1 cellular context compared by ENCODE assay signal in the genomic region with DNA sequence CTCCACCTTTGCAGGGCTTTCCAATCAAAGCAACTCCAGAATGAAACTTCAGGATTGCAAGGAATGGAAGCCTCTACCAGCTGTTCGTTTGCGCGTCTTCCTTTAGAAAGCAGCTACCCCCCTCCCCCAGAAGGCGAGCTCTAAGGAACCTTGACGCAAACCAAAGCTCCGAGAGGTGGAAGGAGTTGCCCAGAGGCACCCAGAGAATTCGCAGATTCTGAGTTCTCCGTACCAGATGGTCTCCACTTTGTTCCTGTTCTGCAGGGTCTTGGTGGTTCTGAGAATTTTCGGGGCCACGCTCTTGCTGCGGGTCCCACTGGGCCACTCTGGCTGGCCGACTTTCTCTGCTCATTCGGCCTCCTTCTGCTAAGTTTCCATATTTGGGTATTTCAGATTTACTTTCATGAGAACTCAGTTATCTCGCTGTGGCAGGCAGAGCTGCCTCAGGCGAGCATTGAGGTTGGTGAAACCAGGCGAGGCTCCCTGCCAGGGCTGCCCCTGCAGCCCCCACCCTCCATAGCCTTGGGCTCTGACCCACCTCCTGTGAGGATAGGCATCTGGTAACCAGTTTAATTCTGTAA.
TF ChIP-seq lines count a peak whose summit lies in the region.

No MANE protein-coding gene starts in this region.

TF ChIP-seq in HEK293, 187 proteins besides CTCF, POLR2A, EP300 and RAD21 (continued from another document):
- TF ChIP-seq, protein P1, sequence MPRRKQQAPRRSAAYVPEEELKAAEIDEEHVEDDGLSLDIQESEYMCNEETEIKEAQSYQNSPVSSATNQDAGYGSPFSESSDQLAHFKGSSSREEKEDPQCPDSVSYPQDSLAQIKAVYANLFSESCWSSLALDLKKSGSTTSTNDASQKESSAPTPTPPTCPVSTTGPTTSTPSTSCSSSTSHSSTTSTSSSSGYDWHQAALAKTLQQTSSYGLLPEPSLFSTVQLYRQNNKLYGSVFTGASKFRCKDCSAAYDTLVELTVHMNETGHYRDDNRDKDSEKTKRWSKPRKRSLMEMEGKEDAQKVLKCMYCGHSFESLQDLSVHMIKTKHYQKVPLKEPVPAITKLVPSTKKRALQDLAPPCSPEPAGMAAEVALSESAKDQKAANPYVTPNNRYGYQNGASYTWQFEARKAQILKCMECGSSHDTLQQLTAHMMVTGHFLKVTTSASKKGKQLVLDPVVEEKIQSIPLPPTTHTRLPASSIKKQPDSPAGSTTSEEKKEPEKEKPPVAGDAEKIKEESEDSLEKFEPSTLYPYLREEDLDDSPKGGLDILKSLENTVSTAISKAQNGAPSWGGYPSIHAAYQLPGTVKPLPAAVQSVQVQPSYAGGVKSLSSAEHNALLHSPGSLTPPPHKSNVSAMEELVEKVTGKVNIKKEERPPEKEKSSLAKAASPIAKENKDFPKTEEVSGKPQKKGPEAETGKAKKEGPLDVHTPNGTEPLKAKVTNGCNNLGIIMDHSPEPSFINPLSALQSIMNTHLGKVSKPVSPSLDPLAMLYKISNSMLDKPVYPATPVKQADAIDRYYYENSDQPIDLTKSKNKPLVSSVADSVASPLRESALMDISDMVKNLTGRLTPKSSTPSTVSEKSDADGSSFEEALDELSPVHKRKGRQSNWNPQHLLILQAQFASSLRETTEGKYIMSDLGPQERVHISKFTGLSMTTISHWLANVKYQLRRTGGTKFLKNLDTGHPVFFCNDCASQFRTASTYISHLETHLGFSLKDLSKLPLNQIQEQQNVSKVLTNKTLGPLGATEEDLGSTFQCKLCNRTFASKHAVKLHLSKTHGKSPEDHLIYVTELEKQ (tag by site-specific recombination; IDR thresholded peaks at IDR 0.05; ENCODE audit: borderline replicate concordance) = no peak
- peak; percentile 66 for TF ChIP-seq PRDM1 (tag by site-specific recombination; IDR thresholded peaks at IDR 0.05)
- TF ChIP-seq, protein P2, sequence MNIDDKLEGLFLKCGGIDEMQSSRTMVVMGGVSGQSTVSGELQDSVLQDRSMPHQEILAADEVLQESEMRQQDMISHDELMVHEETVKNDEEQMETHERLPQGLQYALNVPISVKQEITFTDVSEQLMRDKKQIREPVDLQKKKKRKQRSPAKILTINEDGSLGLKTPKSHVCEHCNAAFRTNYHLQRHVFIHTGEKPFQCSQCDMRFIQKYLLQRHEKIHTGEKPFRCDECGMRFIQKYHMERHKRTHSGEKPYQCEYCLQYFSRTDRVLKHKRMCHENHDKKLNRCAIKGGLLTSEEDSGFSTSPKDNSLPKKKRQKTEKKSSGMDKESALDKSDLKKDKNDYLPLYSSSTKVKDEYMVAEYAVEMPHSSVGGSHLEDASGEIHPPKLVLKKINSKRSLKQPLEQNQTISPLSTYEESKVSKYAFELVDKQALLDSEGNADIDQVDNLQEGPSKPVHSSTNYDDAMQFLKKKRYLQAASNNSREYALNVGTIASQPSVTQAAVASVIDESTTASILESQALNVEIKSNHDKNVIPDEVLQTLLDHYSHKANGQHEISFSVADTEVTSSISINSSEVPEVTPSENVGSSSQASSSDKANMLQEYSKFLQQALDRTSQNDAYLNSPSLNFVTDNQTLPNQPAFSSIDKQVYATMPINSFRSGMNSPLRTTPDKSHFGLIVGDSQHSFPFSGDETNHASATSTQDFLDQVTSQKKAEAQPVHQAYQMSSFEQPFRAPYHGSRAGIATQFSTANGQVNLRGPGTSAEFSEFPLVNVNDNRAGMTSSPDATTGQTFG (tag by site-specific recombination; IDR thresholded peaks at IDR 0.05; ENCODE audit: borderline replicate concordance) = no peak
- TF ChIP-seq ZFP69B (tag by site-specific recombination; IDR thresholded peaks at IDR 0.05) = peak; percentile 92
- TF ChIP-seq ZBTB1 (tag by site-specific recombination; IDR thresholded peaks at IDR 0.05) = no peak
- no peak; the same call in 1 of the 2 replicates for TF ChIP-seq ZBTB20 (tag by site-specific recombination; IDR thresholded peaks at IDR 0.05)
- TF ChIP-seq ZSCAN23 (tag by site-specific recombination; IDR thresholded peaks at IDR 0.05) = no peak
- TF ChIP-seq, protein P3, sequence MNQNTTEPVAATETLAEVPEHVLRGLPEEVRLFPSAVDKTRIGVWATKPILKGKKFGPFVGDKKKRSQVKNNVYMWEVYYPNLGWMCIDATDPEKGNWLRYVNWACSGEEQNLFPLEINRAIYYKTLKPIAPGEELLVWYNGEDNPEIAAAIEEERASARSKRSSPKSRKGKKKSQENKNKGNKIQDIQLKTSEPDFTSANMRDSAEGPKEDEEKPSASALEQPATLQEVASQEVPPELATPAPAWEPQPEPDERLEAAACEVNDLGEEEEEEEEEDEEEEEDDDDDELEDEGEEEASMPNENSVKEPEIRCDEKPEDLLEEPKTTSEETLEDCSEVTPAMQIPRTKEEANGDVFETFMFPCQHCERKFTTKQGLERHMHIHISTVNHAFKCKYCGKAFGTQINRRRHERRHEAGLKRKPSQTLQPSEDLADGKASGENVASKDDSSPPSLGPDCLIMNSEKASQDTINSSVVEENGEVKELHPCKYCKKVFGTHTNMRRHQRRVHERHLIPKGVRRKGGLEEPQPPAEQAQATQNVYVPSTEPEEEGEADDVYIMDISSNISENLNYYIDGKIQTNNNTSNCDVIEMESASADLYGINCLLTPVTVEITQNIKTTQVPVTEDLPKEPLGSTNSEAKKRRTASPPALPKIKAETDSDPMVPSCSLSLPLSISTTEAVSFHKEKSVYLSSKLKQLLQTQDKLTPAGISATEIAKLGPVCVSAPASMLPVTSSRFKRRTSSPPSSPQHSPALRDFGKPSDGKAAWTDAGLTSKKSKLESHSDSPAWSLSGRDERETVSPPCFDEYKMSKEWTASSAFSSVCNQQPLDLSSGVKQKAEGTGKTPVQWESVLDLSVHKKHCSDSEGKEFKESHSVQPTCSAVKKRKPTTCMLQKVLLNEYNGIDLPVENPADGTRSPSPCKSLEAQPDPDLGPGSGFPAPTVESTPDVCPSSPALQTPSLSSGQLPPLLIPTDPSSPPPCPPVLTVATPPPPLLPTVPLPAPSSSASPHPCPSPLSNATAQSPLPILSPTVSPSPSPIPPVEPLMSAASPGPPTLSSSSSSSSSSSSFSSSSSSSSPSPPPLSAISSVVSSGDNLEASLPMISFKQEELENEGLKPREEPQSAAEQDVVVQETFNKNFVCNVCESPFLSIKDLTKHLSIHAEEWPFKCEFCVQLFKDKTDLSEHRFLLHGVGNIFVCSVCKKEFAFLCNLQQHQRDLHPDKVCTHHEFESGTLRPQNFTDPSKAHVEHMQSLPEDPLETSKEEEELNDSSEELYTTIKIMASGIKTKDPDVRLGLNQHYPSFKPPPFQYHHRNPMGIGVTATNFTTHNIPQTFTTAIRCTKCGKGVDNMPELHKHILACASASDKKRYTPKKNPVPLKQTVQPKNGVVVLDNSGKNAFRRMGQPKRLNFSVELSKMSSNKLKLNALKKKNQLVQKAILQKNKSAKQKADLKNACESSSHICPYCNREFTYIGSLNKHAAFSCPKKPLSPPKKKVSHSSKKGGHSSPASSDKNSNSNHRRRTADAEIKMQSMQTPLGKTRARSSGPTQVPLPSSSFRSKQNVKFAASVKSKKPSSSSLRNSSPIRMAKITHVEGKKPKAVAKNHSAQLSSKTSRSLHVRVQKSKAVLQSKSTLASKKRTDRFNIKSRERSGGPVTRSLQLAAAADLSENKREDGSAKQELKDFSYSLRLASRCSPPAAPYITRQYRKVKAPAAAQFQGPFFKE (tag by site-specific recombination; IDR thresholded peaks at IDR 0.05; ENCODE audit: borderline replicate concordance) = no peak
- TF ChIP-seq ZIC2 (tag by site-specific recombination; IDR thresholded peaks at IDR 0.05) = peak; percentile 70
- peak; percentile 46; the same call in 1 of the 2 replicates for TF ChIP-seq ZNF341 (tag by site-specific recombination; IDR thresholded peaks at IDR 0.05; ENCODE audit: low read depth)
- no peak for TF ChIP-seq ZNF433 (tag by site-specific recombination; IDR thresholded peaks at IDR 0.05; ENCODE audit: low read depth)
- 0 out of 2 replicates have a peak, but pooled peaks have one; percentile 20 for TF ChIP-seq ZNF600 (tag by site-specific recombination; IDR thresholded peaks at IDR 0.05)
- TF ChIP-seq ZNF416 (tag by site-specific recombination; IDR thresholded peaks at IDR 0.05) = no peak
- TF ChIP-seq, protein P4, sequence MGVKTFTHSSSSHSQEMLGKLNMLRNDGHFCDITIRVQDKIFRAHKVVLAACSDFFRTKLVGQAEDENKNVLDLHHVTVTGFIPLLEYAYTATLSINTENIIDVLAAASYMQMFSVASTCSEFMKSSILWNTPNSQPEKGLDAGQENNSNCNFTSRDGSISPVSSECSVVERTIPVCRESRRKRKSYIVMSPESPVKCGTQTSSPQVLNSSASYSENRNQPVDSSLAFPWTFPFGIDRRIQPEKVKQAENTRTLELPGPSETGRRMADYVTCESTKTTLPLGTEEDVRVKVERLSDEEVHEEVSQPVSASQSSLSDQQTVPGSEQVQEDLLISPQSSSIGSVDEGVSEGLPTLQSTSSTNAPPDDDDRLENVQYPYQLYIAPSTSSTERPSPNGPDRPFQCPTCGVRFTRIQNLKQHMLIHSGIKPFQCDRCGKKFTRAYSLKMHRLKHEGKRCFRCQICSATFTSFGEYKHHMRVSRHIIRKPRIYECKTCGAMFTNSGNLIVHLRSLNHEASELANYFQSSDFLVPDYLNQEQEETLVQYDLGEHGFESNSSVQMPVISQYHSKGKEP (tag by site-specific recombination; IDR thresholded peaks at IDR 0.05) = no peak
- TF ChIP-seq, protein P5, sequence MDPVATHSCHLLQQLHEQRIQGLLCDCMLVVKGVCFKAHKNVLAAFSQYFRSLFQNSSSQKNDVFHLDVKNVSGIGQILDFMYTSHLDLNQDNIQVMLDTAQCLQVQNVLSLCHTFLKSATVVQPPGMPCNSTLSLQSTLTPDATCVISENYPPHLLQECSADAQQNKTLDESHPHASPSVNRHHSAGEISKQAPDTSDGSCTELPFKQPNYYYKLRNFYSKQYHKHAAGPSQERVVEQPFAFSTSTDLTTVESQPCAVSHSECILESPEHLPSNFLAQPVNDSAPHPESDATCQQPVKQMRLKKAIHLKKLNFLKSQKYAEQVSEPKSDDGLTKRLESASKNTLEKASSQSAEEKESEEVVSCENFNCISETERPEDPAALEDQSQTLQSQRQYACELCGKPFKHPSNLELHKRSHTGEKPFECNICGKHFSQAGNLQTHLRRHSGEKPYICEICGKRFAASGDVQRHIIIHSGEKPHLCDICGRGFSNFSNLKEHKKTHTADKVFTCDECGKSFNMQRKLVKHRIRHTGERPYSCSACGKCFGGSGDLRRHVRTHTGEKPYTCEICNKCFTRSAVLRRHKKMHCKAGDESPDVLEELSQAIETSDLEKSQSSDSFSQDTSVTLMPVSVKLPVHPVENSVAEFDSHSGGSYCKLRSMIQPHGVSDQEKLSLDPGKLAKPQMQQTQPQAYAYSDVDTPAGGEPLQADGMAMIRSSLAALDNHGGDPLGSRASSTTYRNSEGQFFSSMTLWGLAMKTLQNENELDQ (tag by site-specific recombination; IDR thresholded peaks at IDR 0.05; ENCODE audit: low read depth) = no peak
- TF ChIP-seq, protein P6, sequence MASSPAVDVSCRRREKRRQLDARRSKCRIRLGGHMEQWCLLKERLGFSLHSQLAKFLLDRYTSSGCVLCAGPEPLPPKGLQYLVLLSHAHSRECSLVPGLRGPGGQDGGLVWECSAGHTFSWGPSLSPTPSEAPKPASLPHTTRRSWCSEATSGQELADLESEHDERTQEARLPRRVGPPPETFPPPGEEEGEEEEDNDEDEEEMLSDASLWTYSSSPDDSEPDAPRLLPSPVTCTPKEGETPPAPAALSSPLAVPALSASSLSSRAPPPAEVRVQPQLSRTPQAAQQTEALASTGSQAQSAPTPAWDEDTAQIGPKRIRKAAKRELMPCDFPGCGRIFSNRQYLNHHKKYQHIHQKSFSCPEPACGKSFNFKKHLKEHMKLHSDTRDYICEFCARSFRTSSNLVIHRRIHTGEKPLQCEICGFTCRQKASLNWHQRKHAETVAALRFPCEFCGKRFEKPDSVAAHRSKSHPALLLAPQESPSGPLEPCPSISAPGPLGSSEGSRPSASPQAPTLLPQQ (tag by site-specific recombination; IDR thresholded peaks at IDR 0.05) = peak; percentile 96
- TF ChIP-seq SP3 (tag by site-specific recombination; IDR thresholded peaks at IDR 0.05) = no peak
- no peak for TF ChIP-seq ZNF146 (tag by site-specific recombination; IDR thresholded peaks at IDR 0.05)
- TF ChIP-seq ZNF292 (tag by site-specific recombination; IDR thresholded peaks at IDR 0.05; ENCODE audit: borderline replicate concordance, low read depth) = no peak
- peak; percentile 35; the same call in 1 of the 2 replicates for TF ChIP-seq ZBTB8A (tag by site-specific recombination; IDR thresholded peaks at IDR 0.05)
- TF ChIP-seq, protein P7, sequence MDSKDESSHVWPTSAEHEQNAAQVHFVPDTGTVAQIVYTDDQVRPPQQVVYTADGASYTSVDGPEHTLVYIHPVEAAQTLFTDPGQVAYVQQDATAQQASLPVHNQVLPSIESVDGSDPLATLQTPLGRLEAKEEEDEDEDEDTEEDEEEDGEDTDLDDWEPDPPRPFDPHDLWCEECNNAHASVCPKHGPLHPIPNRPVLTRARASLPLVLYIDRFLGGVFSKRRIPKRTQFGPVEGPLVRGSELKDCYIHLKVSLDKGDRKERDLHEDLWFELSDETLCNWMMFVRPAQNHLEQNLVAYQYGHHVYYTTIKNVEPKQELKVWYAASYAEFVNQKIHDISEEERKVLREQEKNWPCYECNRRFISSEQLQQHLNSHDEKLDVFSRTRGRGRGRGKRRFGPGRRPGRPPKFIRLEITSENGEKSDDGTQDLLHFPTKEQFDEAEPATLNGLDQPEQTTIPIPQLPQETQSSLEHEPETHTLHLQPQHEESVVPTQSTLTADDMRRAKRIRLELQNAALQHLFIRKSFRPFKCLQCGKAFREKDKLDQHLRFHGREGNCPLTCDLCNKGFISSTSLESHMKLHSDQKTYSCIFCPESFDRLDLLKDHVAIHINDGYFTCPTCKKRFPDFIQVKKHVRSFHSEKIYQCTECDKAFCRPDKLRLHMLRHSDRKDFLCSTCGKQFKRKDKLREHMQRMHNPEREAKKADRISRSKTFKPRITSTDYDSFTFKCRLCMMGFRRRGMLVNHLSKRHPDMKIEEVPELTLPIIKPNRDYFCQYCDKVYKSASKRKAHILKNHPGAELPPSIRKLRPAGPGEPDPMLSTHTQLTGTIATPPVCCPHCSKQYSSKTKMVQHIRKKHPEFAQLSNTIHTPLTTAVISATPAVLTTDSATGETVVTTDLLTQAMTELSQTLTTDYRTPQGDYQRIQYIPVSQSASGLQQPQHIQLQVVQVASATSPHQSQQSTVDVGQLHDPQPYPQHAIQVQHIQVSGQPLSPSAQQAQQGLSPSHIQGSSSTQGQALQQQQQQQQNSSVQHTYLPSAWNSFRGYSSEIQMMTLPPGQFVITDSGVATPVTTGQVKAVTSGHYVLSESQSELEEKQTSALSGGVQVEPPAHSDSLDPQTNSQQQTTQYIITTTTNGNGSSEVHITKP (tag by site-specific recombination; IDR thresholded peaks at IDR 0.05) = peak; percentile 69
- 0 out of 2 replicates have a peak, but pooled peaks have one; percentile 5 for TF ChIP-seq SP7 (tag by site-specific recombination; IDR thresholded peaks at IDR 0.05)
- no peak for TF ChIP-seq HOXD13 (CRISPR knock-in tag; IDR thresholded peaks at IDR 0.05; ENCODE audit: borderline replicate concordance)
- TF ChIP-seq IKZF3 (tag by site-specific recombination; IDR thresholded peaks at IDR 0.05) = no peak
